ENCODE assay signal across 23 cellular contexts in genomic region chr18:39191931-39192330, GRCh38.
"Had no signal": no experiment of that assay in that cellular context is flagged by ENCODE, and none has a peak within 500 bp of the region (broad histone marks: within the 10 kb centered on the region; RNA-seq: fewer than 3 reads in every experiment).

No MANE protein-coding gene starts in this region.

- ATAC-seq: activated CD4-positive, alpha-beta T cell treated with anti-CD3 and anti-CD28 coated beads for 36 hours; esophagus mucosa; left lobe of liver; lower lobe of right lung; naive thymus-derived CD8-positive, alpha-beta T cell; sciatic nerve; stimulated activated effector memory CD8-positive, alpha-beta T cell treated with anti-CD3 and anti-CD28 coated beads, Interleukin-12 subunit alpha, Interleukin-12 subunit beta, amount 100 ng/mL, for 72 hours; stimulated activated naive CD8-positive, alpha-beta T cell treated with anti-CD3 and anti-CD28 coated beads, Interleukin-15, amount 100 ng/mL, for 72 hours had no signal

- DNase-seq: activated B cell treated with CpG ODN at 0.5 μM for 24 hours; activated CD4-positive, alpha-beta T cell treated with anti-CD3 and anti-CD28 coated beads for 36 hours; activated CD4-positive, alpha-beta T cell treated with anti-CD3 and anti-CD28 coated beads, Interleukin-2, amount 50 U/mL, for 4 hours; activated CD8-positive, alpha-beta memory T cell treated with anti-CD3 and anti-CD28 coated beads for 24 hours; activated CD8-positive, alpha-beta memory T cell treated with anti-CD3 and anti-CD28 coated beads, Interleukin-2, amount 50 U/mL, for 4 hours; activated naive CD4-positive, alpha-beta T cell; activated T-cell treated with anti-CD3 and anti-CD28 coated beads, Interleukin-2, amount 50 U/mL, for 24 hours; central memory CD4-positive, alpha-beta T cell; effector memory CD4-positive, alpha-beta T cell; foreskin melanocyte; kidney; lower lobe of right lung; naive thymus-derived CD8-positive, alpha-beta T cell; posterior cingulate gyrus; small intestine; stimulated activated CD4-positive, alpha-beta T cell treated with anti-CD3 and anti-CD28 coated beads, Interleukin-2, amount 100 ng/mL, for 24 hours; stimulated activated naive CD8-positive, alpha-beta T cell treated with anti-CD3 and anti-CD28 coated beads, Interleukin-15, amount 100 ng/mL, for 72 hours had no signal

- FAIRE-seq: astrocyte, endothelial cell of umbilical vein had no signal
